2 cellular contexts compared by ENCODE assay signal in the genomic region with DNA sequence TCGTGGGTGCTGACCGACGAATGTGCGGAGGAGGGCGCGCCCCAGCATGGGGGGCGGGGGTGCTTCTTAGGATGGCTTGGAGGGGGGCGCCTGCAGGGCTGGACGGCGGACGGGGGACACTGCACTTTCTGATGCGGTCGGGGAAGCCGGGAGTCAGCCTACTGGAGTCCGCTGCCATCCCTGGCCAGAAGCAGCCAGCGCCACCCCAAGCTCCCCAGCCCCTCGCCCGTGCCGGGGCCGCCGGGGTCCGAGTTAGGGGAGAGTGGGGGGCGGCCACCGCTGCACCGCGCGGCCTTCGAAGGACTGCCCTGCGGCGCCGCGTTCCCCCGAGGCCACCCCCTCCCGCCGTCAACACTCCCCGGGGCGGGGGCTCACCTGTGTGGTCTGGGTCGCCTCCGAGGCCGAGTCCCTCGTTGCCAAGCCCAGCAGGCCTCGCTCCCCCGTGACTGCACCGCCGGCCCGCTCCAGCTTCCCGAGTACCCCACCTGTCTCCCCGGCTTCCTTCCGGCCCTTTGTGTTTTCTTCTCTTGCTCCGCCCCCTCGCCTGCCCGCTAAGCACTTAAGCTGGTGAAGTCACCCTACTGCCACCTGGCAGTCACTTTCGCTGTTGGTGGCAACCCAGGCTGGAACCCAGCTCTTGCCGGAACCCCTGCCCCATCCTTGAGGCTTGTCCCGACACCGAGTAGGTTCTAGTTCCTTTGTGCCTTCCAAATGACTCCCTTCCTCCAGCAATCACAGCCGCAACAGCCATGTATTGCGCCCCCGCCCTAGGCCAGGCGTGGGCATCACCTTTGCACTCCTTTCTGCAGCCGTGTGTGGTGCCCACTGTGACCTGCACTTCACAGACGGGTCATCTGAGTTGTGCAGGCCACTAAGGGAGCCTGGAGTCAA.
TF ChIP-seq lines count a peak whose summit lies in the region.

A gene with protein sequence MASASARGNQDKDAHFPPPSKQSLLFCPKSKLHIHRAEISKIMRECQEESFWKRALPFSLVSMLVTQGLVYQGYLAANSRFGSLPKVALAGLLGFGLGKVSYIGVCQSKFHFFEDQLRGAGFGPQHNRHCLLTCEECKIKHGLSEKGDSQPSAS (minus strand): TSS at position 492 of the 891 bp plus-strand sequence. CDS start 2,225 bp downstream, outside the sequence.

TF ChIP-seq in liver, 16 proteins besides CTCF, POLR2A, EP300 and RAD21 (continued from another document):
- TF ChIP-seq RXRA (IDR thresholded peaks at IDR 0.05) (peak in 1 of 2 donors; percentile 17), HNF4A (conservative IDR thresholded peaks at IDR 0.05) (peak; percentile 37 to 47)
- TF ChIP-seq, protein P1, sequence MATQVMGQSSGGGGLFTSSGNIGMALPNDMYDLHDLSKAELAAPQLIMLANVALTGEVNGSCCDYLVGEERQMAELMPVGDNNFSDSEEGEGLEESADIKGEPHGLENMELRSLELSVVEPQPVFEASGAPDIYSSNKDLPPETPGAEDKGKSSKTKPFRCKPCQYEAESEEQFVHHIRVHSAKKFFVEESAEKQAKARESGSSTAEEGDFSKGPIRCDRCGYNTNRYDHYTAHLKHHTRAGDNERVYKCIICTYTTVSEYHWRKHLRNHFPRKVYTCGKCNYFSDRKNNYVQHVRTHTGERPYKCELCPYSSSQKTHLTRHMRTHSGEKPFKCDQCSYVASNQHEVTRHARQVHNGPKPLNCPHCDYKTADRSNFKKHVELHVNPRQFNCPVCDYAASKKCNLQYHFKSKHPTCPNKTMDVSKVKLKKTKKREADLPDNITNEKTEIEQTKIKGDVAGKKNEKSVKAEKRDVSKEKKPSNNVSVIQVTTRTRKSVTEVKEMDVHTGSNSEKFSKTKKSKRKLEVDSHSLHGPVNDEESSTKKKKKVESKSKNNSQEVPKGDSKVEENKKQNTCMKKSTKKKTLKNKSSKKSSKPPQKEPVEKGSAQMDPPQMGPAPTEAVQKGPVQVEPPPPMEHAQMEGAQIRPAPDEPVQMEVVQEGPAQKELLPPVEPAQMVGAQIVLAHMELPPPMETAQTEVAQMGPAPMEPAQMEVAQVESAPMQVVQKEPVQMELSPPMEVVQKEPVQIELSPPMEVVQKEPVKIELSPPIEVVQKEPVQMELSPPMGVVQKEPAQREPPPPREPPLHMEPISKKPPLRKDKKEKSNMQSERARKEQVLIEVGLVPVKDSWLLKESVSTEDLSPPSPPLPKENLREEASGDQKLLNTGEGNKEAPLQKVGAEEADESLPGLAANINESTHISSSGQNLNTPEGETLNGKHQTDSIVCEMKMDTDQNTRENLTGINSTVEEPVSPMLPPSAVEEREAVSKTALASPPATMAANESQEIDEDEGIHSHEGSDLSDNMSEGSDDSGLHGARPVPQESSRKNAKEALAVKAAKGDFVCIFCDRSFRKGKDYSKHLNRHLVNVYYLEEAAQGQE (IDR thresholded peaks at IDR 0.05), result peak; percentile 37

TF ChIP-seq in HepG2, 621 proteins besides CTCF, POLR2A, EP300 and RAD21 (continued from another document):
- TF ChIP-seq, protein P2, sequence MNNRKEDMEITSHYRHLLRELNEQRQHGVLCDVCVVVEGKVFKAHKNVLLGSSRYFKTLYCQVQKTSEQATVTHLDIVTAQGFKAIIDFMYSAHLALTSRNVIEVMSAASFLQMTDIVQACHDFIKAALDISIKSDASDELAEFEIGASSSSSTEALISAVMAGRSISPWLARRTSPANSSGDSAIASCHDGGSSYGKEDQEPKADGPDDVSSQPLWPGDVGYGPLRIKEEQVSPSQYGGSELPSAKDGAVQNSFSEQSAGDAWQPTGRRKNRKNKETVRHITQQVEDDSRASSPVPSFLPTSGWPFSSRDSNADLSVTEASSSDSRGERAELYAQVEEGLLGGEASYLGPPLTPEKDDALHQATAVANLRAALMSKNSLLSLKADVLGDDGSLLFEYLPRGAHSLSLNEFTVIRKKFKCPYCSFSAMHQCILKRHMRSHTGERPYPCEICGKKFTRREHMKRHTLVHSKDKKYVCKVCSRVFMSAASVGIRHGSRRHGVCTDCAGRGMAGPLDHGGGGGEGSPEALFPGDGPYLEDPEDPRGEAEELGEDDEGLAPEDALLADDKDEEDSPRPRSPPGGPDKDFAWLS (CRISPR knock-in tag; IDR thresholded peaks at IDR 0.05; ENCODE audit: borderline replicate concordance), result no peak
- TF ChIP-seq SMARCE1 (IDR thresholded peaks at IDR 0.05; ENCODE audit: borderline replicate concordance) (no peak), ZNF282 (IDR thresholded peaks at IDR 0.05; ENCODE audit: partially characterized antibody) (no peak), HNF4G (IDR thresholded peaks at IDR 0.05; ENCODE audit: borderline replicate concordance, low read depth, low read length) (no peak), HNF4G (CRISPR knock-in tag; IDR thresholded peaks at IDR 0.05; ENCODE audit: borderline replicate concordance, low read depth) (no peak), CEBPG (CRISPR knock-in tag; IDR thresholded peaks at IDR 0.05) (no peak), AHR (CRISPR knock-in tag; IDR thresholded peaks at IDR 0.05) (no peak), ELF3 (CRISPR knock-in tag; IDR thresholded peaks at IDR 0.05) (no peak), ADNP (CRISPR knock-in tag; IDR thresholded peaks at IDR 0.05) (no peak), ZNF326 (CRISPR knock-in tag; IDR thresholded peaks at IDR 0.05; ENCODE audit: borderline replicate concordance) (no peak), BHLHE40 (IDR thresholded peaks at IDR 0.05; ENCODE audit: low read length) (no peak), JDP2 (CRISPR knock-in tag; IDR thresholded peaks at IDR 0.05; ENCODE audit: borderline replicate concordance) (no peak), ZNF446 (CRISPR knock-in tag; IDR thresholded peaks at IDR 0.05) (no peak)
TF ChIP-seq in HepG2: peak in this region for 0.
